ENCODE assay signal across 8 cellular contexts in the genomic region with DNA sequence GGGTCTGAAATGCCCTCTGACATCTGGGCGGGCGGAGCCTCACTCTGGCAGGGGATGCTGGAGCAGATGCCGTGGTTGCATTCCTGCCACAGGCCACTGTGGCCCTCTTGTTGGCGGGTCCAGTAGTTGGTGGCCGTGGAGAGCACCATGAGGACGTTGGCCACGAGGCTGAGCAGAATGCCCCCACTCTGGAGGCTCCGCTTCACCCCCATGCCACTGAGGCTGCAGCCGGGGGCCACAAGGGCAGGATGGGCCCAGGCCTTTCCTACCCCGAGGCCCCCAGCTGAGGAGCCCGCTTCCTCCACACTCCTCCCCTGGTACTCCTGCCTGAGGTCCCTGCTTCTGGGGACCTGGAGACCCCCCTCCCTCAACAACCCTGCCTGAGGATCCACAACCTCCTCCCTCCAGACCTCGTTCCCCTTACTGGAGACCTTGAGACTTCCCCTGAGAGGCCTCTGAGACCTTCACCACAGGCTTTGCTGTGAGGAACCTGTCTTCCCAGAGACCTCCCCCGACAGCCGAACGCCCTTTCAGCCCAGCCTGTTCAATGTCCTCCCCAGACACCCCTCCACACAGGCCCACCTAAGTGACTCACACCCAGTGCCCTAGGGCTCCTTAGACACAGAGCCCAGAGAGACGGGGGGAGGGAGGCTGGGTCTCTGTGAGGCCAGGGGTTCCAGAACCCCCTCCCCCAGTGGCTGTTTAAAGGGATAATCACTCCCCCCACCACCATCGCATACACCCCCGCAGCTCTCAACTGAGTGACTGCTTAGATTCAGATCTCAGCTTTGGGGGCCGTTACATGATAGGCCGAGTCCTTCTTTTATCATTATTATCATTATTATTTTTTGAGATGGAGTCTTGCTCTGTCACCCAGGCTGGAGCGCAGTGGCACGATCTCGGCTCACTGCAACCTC. TPM values are rescaled to one million over a fixed set of nuclear protein-coding genes. Genes with fewer than 3 reads are reported as not detected.
DNase-seq lines count a peak whose midpoint lies in the region; TF ChIP-seq lines count a peak whose summit lies in the region.

Gene CLDND2 (minus strand): TSS at position 638 of the 917 bp plus-strand sequence. CDS start 426 bp downstream, at position 212.

- TF ChIP-seq CTCF in fibroblast of villous mesenchyme (IDR thresholded peaks at IDR 0.05; ENCODE audit: insufficient read depth, low read depth, low read length) (no peak), GM13977 (IDR thresholded peaks at IDR 0.05; ENCODE audit: extremely low read depth, insufficient read depth, missing control alignments) (no peak)

- in situ Hi-C loops in GM13977 (cut with MboI; ENCODE audit: low pct_unique_long_range_greater_than_20kb, low sequenced_read_pairs, unreplicated experiment): no loop called here

- no peak for TF ChIP-seq POLR2A in erythroblast (IDR thresholded peaks at IDR 0.05; ENCODE audit: low read length)

- H3K27me3 ChIP-seq in rectal smooth muscle tissue (ENCODE audit: control insufficient read depth, insufficient read depth, low read length): no peaks in the 10 kb centered on the region

- no peaks in the 10 kb centered on the region for H3K36me3 ChIP-seq in rectal smooth muscle tissue (ENCODE audit: control insufficient read depth, insufficient read depth, low read length)

- H3K4me3 ChIP-seq in fibroblast of villous mesenchyme (ENCODE audit: low read depth, low read length): peak within 1 kb of the TSS; percentile 81
- peak within 1 kb of the TSS; percentile 88 for H3K4me3 ChIP-seq in rectal smooth muscle tissue (ENCODE audit: low read length)

- H3K9ac ChIP-seq in rectal smooth muscle tissue (ENCODE audit: low read length): peak within 1 kb of the TSS; percentile 68

- peak within 1 kb of the TSS; percentile 77 for H3K27ac ChIP-seq in rectal smooth muscle tissue (ENCODE audit: low read depth, low read length)

- DNase-seq in NK-92 treated with Interleukin-12 subunit alpha and Interleukin-12 subunit beta, amount 100 ng/mL, for 24 hours (lab: John Stamatoyannopoulos, UW): peak; percentile 84
- no peak for DNase-seq in NK-92 (lab: John Stamatoyannopoulos, UW; ENCODE audit: unreplicated experiment)
- DNase-seq in activated CD4-positive, alpha-beta T cell treated with anti-CD3 and anti-CD28 coated beads, Interleukin-2, amount 50 U/mL, for 1 hour: peak; percentile 8
- no peak for DNase-seq in fibroblast of villous mesenchyme (ENCODE audit: low read depth)
- no peak for DNase-seq in NCI-H526 (lab: John Stamatoyannopoulos, UW)
- no peak for DNase-seq in erythroblast (lab: John Stamatoyannopoulos, UW)
- no peak for DNase-seq in GM13977 (ENCODE audit: low spot score)

- peaks cover 13% of the 10 kb centered on the region for H3K4me1 ChIP-seq in rectal smooth muscle tissue (ENCODE audit: control insufficient read depth, insufficient read depth, low read length)

RNA-seq across cellular contexts. Expression of gene CLDND2, which starts in this region (rescaled TPM):
- total RNA-seq in fibroblast of villous mesenchyme: not detected in 2 replicates

Comparison
In these comparisons a context has a peak if more than half of its experiments do, and no peak if none do; other contexts are left out.
1. DNase-seq: peak in NK-92 treated with Interleukin-12 subunit alpha and Interleukin-12 subunit beta, amount 100 ng/mL, for 24 hours (single experiment) and activated CD4-positive, alpha-beta T cell treated with anti-CD3 and anti-CD28 coated beads, Interleukin-2, amount 50 U/mL, for 1 hour (single experiment); none in NK-92 (single experiment), fibroblast of villous mesenchyme (single experiment), NCI-H526 (0 of 2), erythroblast (0 of 2) and GM13977 (single experiment).